ENCODE assay signal across 1 cellular context in the genomic region with DNA sequence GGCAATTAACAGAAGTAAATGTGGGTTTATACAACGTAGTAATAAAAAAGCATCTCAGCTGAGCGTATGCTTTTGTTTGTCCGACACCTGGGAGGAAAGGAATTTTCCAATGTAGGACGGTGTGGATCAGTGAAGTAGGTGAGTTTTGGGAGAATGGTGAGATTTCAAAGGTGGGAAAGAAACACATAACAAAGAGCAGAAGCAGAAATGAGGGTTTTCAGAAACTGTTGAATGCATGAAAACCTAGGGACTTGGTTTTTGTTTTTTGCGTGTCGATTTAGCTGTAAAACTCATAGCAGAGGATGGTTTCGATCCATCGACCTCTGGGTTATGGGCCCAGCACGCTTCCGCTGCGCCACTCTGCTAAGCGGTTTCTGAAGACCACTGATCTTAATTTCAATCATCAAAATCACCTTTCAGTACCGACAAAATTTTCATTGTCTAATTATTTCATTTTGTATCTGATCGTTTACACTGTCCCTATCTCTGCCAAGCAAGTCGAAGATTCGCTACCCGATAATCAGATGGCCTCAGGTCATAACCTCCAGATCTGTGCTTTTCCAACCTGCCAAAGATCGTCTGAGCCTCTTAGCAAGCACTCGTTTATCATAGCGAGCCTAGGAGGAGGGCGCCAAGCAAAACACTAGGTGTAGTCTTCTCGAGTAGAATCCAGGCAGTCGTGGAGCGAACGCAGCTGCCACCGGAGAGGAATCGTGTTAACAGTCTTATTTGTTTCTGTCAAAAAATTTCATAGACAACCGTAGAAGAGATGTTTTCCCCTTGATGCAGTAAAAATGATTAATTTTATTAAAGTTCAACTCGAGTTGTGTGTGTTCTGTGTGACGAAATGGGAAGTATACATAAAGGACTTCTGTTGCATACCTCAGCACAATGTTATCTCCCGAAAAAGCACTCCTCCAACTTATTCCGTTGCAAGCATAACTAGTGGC.
TF ChIP-seq lines count a peak whose summit lies in the region.

No MANE protein-coding gene starts in this region.

TF ChIP-seq in H1, 55 proteins besides CTCF, POLR2A, EP300 and RAD21 (continued from another document):
- TF ChIP-seq, protein P1, sequence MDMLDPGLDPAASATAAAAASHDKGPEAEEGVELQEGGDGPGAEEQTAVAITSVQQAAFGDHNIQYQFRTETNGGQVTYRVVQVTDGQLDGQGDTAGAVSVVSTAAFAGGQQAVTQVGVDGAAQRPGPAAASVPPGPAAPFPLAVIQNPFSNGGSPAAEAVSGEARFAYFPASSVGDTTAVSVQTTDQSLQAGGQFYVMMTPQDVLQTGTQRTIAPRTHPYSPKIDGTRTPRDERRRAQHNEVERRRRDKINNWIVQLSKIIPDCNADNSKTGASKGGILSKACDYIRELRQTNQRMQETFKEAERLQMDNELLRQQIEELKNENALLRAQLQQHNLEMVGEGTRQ (IDR thresholded peaks at IDR 0.05; ENCODE audit: low read length), result no peak
- TF ChIP-seq, protein P2, sequence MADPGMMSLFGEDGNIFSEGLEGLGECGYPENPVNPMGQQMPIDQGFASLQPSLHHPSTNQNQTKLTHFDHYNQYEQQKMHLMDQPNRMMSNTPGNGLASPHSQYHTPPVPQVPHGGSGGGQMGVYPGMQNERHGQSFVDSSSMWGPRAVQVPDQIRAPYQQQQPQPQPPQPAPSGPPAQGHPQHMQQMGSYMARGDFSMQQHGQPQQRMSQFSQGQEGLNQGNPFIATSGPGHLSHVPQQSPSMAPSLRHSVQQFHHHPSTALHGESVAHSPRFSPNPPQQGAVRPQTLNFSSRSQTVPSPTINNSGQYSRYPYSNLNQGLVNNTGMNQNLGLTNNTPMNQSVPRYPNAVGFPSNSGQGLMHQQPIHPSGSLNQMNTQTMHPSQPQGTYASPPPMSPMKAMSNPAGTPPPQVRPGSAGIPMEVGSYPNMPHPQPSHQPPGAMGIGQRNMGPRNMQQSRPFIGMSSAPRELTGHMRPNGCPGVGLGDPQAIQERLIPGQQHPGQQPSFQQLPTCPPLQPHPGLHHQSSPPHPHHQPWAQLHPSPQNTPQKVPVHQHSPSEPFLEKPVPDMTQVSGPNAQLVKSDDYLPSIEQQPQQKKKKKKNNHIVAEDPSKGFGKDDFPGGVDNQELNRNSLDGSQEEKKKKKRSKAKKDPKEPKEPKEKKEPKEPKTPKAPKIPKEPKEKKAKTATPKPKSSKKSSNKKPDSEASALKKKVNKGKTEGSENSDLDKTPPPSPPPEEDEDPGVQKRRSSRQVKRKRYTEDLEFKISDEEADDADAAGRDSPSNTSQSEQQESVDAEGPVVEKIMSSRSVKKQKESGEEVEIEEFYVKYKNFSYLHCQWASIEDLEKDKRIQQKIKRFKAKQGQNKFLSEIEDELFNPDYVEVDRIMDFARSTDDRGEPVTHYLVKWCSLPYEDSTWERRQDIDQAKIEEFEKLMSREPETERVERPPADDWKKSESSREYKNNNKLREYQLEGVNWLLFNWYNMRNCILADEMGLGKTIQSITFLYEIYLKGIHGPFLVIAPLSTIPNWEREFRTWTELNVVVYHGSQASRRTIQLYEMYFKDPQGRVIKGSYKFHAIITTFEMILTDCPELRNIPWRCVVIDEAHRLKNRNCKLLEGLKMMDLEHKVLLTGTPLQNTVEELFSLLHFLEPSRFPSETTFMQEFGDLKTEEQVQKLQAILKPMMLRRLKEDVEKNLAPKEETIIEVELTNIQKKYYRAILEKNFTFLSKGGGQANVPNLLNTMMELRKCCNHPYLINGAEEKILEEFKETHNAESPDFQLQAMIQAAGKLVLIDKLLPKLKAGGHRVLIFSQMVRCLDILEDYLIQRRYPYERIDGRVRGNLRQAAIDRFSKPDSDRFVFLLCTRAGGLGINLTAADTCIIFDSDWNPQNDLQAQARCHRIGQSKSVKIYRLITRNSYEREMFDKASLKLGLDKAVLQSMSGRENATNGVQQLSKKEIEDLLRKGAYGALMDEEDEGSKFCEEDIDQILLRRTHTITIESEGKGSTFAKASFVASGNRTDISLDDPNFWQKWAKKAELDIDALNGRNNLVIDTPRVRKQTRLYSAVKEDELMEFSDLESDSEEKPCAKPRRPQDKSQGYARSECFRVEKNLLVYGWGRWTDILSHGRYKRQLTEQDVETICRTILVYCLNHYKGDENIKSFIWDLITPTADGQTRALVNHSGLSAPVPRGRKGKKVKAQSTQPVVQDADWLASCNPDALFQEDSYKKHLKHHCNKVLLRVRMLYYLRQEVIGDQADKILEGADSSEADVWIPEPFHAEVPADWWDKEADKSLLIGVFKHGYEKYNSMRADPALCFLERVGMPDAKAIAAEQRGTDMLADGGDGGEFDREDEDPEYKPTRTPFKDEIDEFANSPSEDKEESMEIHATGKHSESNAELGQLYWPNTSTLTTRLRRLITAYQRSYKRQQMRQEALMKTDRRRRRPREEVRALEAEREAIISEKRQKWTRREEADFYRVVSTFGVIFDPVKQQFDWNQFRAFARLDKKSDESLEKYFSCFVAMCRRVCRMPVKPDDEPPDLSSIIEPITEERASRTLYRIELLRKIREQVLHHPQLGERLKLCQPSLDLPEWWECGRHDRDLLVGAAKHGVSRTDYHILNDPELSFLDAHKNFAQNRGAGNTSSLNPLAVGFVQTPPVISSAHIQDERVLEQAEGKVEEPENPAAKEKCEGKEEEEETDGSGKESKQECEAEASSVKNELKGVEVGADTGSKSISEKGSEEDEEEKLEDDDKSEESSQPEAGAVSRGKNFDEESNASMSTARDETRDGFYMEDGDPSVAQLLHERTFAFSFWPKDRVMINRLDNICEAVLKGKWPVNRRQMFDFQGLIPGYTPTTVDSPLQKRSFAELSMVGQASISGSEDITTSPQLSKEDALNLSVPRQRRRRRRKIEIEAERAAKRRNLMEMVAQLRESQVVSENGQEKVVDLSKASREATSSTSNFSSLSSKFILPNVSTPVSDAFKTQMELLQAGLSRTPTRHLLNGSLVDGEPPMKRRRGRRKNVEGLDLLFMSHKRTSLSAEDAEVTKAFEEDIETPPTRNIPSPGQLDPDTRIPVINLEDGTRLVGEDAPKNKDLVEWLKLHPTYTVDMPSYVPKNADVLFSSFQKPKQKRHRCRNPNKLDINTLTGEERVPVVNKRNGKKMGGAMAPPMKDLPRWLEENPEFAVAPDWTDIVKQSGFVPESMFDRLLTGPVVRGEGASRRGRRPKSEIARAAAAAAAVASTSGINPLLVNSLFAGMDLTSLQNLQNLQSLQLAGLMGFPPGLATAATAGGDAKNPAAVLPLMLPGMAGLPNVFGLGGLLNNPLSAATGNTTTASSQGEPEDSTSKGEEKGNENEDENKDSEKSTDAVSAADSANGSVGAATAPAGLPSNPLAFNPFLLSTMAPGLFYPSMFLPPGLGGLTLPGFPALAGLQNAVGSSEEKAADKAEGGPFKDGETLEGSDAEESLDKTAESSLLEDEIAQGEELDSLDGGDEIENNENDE (IDR thresholded peaks at IDR 0.05; ENCODE audit: insufficient replicate concordance, low read length), result no peak
- TF ChIP-seq SP4 (IDR thresholded peaks at IDR 0.05; ENCODE audit: low read length), result no peak
- TF ChIP-seq RBBP5 (IDR thresholded peaks at IDR 0.05; ENCODE audit: borderline replicate concordance, low read depth, low read length), result peak; percentile 100
- TF ChIP-seq, protein P3, sequence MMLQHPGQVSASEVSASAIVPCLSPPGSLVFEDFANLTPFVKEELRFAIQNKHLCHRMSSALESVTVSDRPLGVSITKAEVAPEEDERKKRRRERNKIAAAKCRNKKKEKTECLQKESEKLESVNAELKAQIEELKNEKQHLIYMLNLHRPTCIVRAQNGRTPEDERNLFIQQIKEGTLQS (IDR thresholded peaks at IDR 0.05; ENCODE audit: insufficient read depth, low read depth, low read length), result no peak
- TF ChIP-seq TBP (IDR thresholded peaks at IDR 0.05; ENCODE audit: low read depth, low read length), result peak; percentile 100
- TF ChIP-seq HDAC6 (IDR thresholded peaks at IDR 0.05; ENCODE audit: low read depth, low read length), result no peak
- TF ChIP-seq, protein P4, sequence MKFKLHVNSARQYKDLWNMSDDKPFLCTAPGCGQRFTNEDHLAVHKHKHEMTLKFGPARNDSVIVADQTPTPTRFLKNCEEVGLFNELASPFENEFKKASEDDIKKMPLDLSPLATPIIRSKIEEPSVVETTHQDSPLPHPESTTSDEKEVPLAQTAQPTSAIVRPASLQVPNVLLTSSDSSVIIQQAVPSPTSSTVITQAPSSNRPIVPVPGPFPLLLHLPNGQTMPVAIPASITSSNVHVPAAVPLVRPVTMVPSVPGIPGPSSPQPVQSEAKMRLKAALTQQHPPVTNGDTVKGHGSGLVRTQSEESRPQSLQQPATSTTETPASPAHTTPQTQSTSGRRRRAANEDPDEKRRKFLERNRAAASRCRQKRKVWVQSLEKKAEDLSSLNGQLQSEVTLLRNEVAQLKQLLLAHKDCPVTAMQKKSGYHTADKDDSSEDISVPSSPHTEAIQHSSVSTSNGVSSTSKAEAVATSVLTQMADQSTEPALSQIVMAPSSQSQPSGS (IDR thresholded peaks at IDR 0.05; ENCODE audit: low read length), result 0 out of 2 replicates have a peak, but pooled peaks have one; percentile 51
- TF ChIP-seq ASH2L (IDR thresholded peaks at IDR 0.05; ENCODE audit: low read length), result peak; percentile 100
- no peak for TF ChIP-seq BCL11A (IDR thresholded peaks at IDR 0.05; ENCODE audit: low read depth in 2 of 2, low read length in 2 of 2)
